1 cellular context compared by ENCODE assay signal in the genomic region with DNA sequence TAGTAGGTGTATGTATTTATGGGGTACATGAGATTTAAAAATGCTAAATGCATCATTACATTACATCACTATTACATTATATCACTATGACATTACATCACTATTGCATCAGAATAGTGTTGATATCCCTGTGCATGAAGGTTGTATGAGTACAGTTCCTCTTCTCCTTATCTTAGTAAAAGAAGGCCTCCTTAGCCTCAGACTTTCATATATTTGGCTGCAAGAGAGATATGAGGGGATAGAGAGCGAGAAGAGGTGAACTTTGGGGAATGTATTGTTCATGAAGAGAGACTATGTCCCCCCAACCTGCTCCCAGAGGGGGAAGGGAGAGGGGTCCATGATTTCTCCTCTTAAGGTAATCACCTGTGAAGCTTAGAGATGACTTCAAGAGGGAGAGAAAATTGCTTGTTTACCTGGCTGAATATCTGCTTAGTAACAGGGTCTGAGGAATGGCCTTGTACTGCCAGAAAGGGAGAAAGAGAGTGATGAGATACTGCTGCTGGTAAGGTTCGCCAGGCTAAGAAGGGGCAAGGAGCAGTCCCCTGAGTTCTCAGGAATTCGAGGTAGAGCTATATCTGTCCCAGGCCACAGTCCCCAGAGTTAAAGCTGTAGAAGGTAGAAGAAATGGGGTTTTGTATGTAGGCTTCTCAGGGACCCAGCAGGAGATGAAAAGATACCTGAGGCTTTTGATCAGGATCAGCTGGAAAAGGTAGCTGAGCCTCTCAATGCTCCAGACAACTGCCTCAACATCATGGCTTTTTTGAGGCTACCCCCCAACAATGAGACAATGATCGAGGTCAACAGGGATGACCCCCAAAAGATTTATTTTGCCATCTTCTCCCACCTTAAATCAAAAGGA.
TF ChIP-seq lines count a peak whose summit lies in the region.

No MANE protein-coding gene starts in this region.

TF ChIP-seq in K562, 482 proteins besides CTCF, POLR2A, EP300 and RAD21 (continued from another document and continues in another):
- TF ChIP-seq NFXL1 (CRISPR knock-in tag; IDR thresholded peaks at IDR 0.05) (peak; percentile 93), ZFP1 (CRISPR knock-in tag; IDR thresholded peaks at IDR 0.05) (0 out of 2 replicates have a peak, but pooled peaks have one; percentile 9), NFIC (IDR thresholded peaks at IDR 0.05) (no peak), ZNF384 (IDR thresholded peaks at IDR 0.05; ENCODE audit: low read depth, low read length) (no peak), NCOA6 (IDR thresholded peaks at IDR 0.05) (no peak), ZNF318 (IDR thresholded peaks at IDR 0.05; ENCODE audit: borderline replicate concordance in 1 of 2, low read depth in 1 of 2) (peak in 1 of 2 experiments; percentile 75; a peak in 2 of 4 replicates), ZNF830 (CRISPR knock-in tag; IDR thresholded peaks at IDR 0.05) (no peak), PRPF4 (IDR thresholded peaks at IDR 0.05; ENCODE audit: insufficient read depth, low read depth, low read length, poor library complexity, severe bottlenecking) (no peak), GTF2F1 (IDR thresholded peaks at IDR 0.05; ENCODE audit: low read depth, low read length) (no peak), AFF4 (CRISPR knock-in tag; IDR thresholded peaks at IDR 0.05) (no peak), NFIX (CRISPR knock-in tag; IDR thresholded peaks at IDR 0.05; ENCODE audit: low read depth) (no peak), ETS2 (tag; IDR thresholded peaks at IDR 0.05; ENCODE audit: borderline replicate concordance, poor library complexity, severe bottlenecking) (no peak), ZNF76 (CRISPR knock-in tag; IDR thresholded peaks at IDR 0.05; ENCODE audit: borderline replicate concordance) (peak; percentile 85; the same call in 1 of the 2 replicates), EWSR1 (IDR thresholded peaks at IDR 0.05; ENCODE audit: borderline replicate concordance, low read depth, partially characterized antibody) (no peak), THRB (CRISPR knock-in tag; conservative IDR thresholded peaks at IDR 0.05) (peak; percentile 85; the same call in 1 of the 2 replicates), MAZ (CRISPR knock-in tag; conservative IDR thresholded peaks at IDR 0.05 in 1 of 2, IDR thresholded peaks at IDR 0.05 in 1 of 2) (no peak; a peak in 1 of 4 replicates), SMAD2 (IDR thresholded peaks at IDR 0.05; ENCODE audit: low read depth, low read length) (no peak), ZNF280A (IDR thresholded peaks at IDR 0.05; ENCODE audit: low read depth, partially characterized antibody) (no peak), CREB3L1 (IDR thresholded peaks at IDR 0.05; ENCODE audit: borderline replicate concordance, low read depth) (no peak), TAL1 (IDR thresholded peaks at IDR 0.05) (peak; percentile 47), VEZF1 (CRISPR knock-in tag; IDR thresholded peaks at IDR 0.05) (peak; percentile 37; the same call in 1 of the 2 replicates), BDP1 (IDR thresholded peaks at IDR 0.05; ENCODE audit: insufficient read depth, insufficient read length) (no peak), ZNF449 (CRISPR knock-in tag; IDR thresholded peaks at IDR 0.05) (peak; percentile 64), CHD4 (IDR thresholded peaks at IDR 0.05; ENCODE audit: insufficient read depth, insufficient replicate concordance, low read depth, low read length, poor library complexity, severe bottlenecking) (no peak)
